ENCODE assay signal across 30 cellular contexts in the genomic region with DNA sequence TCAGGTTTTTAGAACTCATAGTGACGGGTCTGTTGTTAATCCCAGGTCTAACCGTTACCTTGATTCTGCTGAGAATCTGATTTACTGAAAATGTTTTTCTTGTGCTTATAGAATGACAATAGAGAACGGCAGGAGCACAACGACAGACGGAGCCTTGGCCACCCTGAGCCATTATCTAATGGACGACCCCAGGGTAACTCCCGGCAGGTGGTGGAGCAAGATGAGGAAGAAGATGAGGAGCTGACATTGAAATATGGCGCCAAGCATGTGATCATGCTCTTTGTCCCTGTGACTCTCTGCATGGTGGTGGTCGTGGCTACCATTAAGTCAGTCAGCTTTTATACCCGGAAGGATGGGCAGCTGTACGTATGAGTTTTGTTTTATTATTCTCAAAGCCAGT.
"Had no signal": no experiment of that assay in that cellular context is flagged by ENCODE, and none has a peak within 500 bp of the region (broad histone marks: within the 10 kb centered on the region; RNA-seq: fewer than 3 reads in every experiment).

No MANE protein-coding gene starts in this region.

- H3K9me3 Mint-ChIP-seq: activated naive CD4-positive, alpha-beta T cell treated with anti-CD3 and anti-CD28 coated beads, Interleukin-2, amount 10 ng/mL, durations not matched to agents 7 days and 5 days; effector memory CD8-positive, alpha-beta T cell; nephron progenitor cell; stimulated activated memory B cell treated with anti-CD40 and anti-IgM and Interleukin-4, amounts not matched to agents 10 μg/mL and 1 μg/mL and 100 μg/mL, for 72 hours had no signal

- H3K4me1 ChIP-seq: body of pancreas, esophagus muscularis mucosa, lower lobe of right lung, right lobe of liver, testis, vagina had no signal

- H3K4me3 ChIP-seq: body of pancreas, esophagus muscularis mucosa, gastrocnemius medialis, lower lobe of right lung, mucosa of descending colon, right lobe of liver, skin epidermis, stomach, testis, vagina had no signal

- H3K27me3 Mint-ChIP-seq: activated naive CD4-positive, alpha-beta T cell treated with anti-CD3 and anti-CD28 coated beads, Interleukin-2, amount 10 ng/mL, durations not matched to agents 7 days and 5 days; effector memory CD8-positive, alpha-beta T cell; stimulated activated memory B cell treated with anti-CD40 and anti-IgM and Interleukin-4, amounts not matched to agents 10 μg/mL and 1 μg/mL and 100 μg/mL, for 72 hours had no signal

- H3K27ac ChIP-seq: body of pancreas, esophagus muscularis mucosa, gastrocnemius medialis, lower lobe of right lung, right lobe of liver, skin epidermis, stomach, testis, vagina, WERI-Rb-1 had no signal

- DNase-seq: activated CD4-positive, alpha-beta T cell treated with anti-CD3 and anti-CD28 coated beads for 1 hour; activated CD4-positive, alpha-beta T cell treated with anti-CD3 and anti-CD28 coated beads, Interleukin-2, amount 50 U/mL, for 1 hour; activated effector memory CD4-positive, alpha-beta T cell treated with anti-CD3 and anti-CD28 coated beads, Interleukin-2, amount 50 U/mL, for 16 hours; activated naive CD4-positive, alpha-beta T cell treated with anti-CD3 and anti-CD28 coated beads, Interleukin-2, amount 10 ng/mL, durations not matched to agents 7 days and 5 days; activated T-cell treated with anti-CD3 and anti-CD28 coated beads, Interleukin-2, amount 50 U/mL, for 48 hours; anterior cingulate cortex; body of pancreas; dermis blood vessel endothelial cell; effector memory CD8-positive, alpha-beta T cell; gastrocnemius medialis; hypothalamus; islet precursor cell; lower lobe of right lung; mesendoderm; mucosa of descending colon; nephron progenitor cell; nucleus accumbens; posterior cingulate gyrus; right lobe of liver; stimulated activated CD4-positive, alpha-beta T cell treated with anti-CD3 and anti-CD28 coated beads, Interleukin-2, amount 100 ng/mL, for 24 hours; stomach; SW 1271; T-helper 2 cell; testis; trophoblast cell; WERI-Rb-1 had no signal

- H3K27me3 ChIP-seq: body of pancreas, esophagus muscularis mucosa, gastrocnemius medialis, right lobe of liver, stomach, testis, vagina had no signal

- H3K4me3 Mint-ChIP-seq: activated naive CD4-positive, alpha-beta T cell treated with anti-CD3 and anti-CD28 coated beads, Interleukin-2, amount 10 ng/mL, durations not matched to agents 7 days and 5 days; effector memory CD8-positive, alpha-beta T cell; nephron progenitor cell; stimulated activated memory B cell treated with anti-CD40 and anti-IgM and Interleukin-4, amounts not matched to agents 10 μg/mL and 1 μg/mL and 100 μg/mL, for 72 hours had no signal

- H3K9me3 ChIP-seq: body of pancreas, esophagus muscularis mucosa, gastrocnemius medialis, lower lobe of right lung, mucosa of descending colon, right lobe of liver, stomach, testis, vagina had no signal

- H3K27ac Mint-ChIP-seq: activated naive CD4-positive, alpha-beta T cell treated with anti-CD3 and anti-CD28 coated beads, Interleukin-2, amount 10 ng/mL, durations not matched to agents 7 days and 5 days; effector memory CD8-positive, alpha-beta T cell; nephron progenitor cell; stimulated activated memory B cell treated with anti-CD40 and anti-IgM and Interleukin-4, amounts not matched to agents 10 μg/mL and 1 μg/mL and 100 μg/mL, for 72 hours had no signal

- ATAC-seq: body of pancreas; effector memory CD8-positive, alpha-beta T cell; gastrocnemius medialis; lower lobe of right lung; mucosa of descending colon; right lobe of liver; stimulated activated memory B cell treated with anti-CD40 and anti-IgM and Interleukin-4, amounts not matched to agents 10 μg/mL and 1 μg/mL and 100 μg/mL, for 72 hours had no signal

- H3K4me1 Mint-ChIP-seq: activated naive CD4-positive, alpha-beta T cell treated with anti-CD3 and anti-CD28 coated beads, Interleukin-2, amount 10 ng/mL, durations not matched to agents 7 days and 5 days; nephron progenitor cell; stimulated activated memory B cell treated with anti-CD40 and anti-IgM and Interleukin-4, amounts not matched to agents 10 μg/mL and 1 μg/mL and 100 μg/mL, for 72 hours had no signal
